In genomic region chr2:189633392-189633811, GRCh38 we compare ENCODE assay signal across 11 cellular contexts. TPM values are rescaled to one million over a fixed set of nuclear protein-coding genes. Genes with fewer than 3 reads are reported as not detected.
DNase-seq lines count a peak whose midpoint lies in the region; ATAC-seq, FAIRE-seq and TF ChIP-seq lines count a peak whose summit lies in the region.
"Had no signal": no experiment of that assay in that cellular context is flagged by ENCODE, and none has a peak within 500 bp of the region (broad histone marks: within the 10 kb centered on the region; RNA-seq: fewer than 3 reads in every experiment).

No MANE protein-coding gene starts in this region.

- H3K4me1 ChIP-seq in kidney (ENCODE audit: control insufficient read depth in 1 of 2, insufficient read depth in 1 of 2, low read depth in 1 of 2, low read length in 2 of 2), result no peaks in the 10 kb centered on the region

- H3K27me3 Mint-ChIP-seq in activated T-helper 17 cell treated with anti-CD3 and anti-CD28 coated beads, Interleukin-2, amount 50 U/mL, for 72 hours, result no peaks in the 10 kb centered on the region

- H3K4me3 Mint-ChIP-seq in activated T-helper 17 cell treated with anti-CD3 and anti-CD28 coated beads, Interleukin-2, amount 50 U/mL, for 72 hours, result no peak overlapping the region
- H3K4me3 Mint-ChIP-seq: naive B cell had no signal

- H3K9ac ChIP-seq in kidney (ENCODE audit: low read length in 2 of 2), result no peak overlapping the region

- H3K4me1 Mint-ChIP-seq in activated T-helper 17 cell treated with anti-CD3 and anti-CD28 coated beads, Interleukin-2, amount 50 U/mL, for 72 hours, result no peaks in the 10 kb centered on the region
- H3K4me1 Mint-ChIP-seq: naive B cell had no signal

- TF ChIP-seq CTCF in GM13977 (IDR thresholded peaks at IDR 0.05; ENCODE audit: extremely low read depth, insufficient read depth, missing control alignments) (peak; percentile 24), kidney (IDR thresholded peaks at IDR 0.05; ENCODE audit: borderline replicate concordance, extremely low read depth, insufficient read depth) (peak; percentile 22)

- no peak overlapping the region for H3K4me3 ChIP-seq in kidney (ENCODE audit: low read length in 2 of 2)

- no peak overlapping the region for H3K27ac Mint-ChIP-seq in activated T-helper 17 cell treated with anti-CD3 and anti-CD28 coated beads, Interleukin-2, amount 50 U/mL, for 72 hours

- H3K36me3 ChIP-seq in kidney (ENCODE audit: control insufficient read depth in 1 of 2, insufficient read depth in 2 of 2, low read length in 2 of 2), result no peaks in the 10 kb centered on the region

- no peaks in the 10 kb centered on the region for H3K9me3 ChIP-seq in kidney (ENCODE audit: control insufficient read depth in 1 of 2, low read length in 2 of 2)

- ATAC-seq in activated T-helper 17 cell treated with anti-CD3 and anti-CD28 coated beads, Interleukin-2, amount 50 U/mL, for 72 hours (replicated peaks), result peak; percentile 35
- ATAC-seq in GM18502 (IDR thresholded peaks at IDR 0.05; ENCODE audit: poor library complexity, unreplicated experiment), result no peak

- no peaks in the 10 kb centered on the region for H3K36me3 Mint-ChIP-seq in activated T-helper 17 cell treated with anti-CD3 and anti-CD28 coated beads, Interleukin-2, amount 50 U/mL, for 72 hours (ENCODE audit: low read depth)
- H3K36me3 Mint-ChIP-seq: naive B cell had no signal

- DNase-seq in AML-193 (lab: John Stamatoyannopoulos, UW) (peak; percentile 4 to 25), GM13977 (ENCODE audit: low spot score) (no peak), kidney (peak; percentile 38), LoVo (ENCODE audit: low spot score) (no peak), SW480 (ENCODE audit: low spot score) (no peak), COR-L47 (lab: John Stamatoyannopoulos, UW) (no peak)
- DNase-seq: effector memory CD4-positive, alpha-beta T cell; naive B cell; NCI-H2227 treated with DMSO at 0.1 percent for 48 hours had no signal

- in situ Hi-C loops in GM13977 (cut with MboI; ENCODE audit: low pct_unique_long_range_greater_than_20kb, low sequenced_read_pairs, unreplicated experiment), result no loop called here

- no peak for FAIRE-seq in kidney (lab: Jason Lieb, UNC)

- intact Hi-C loops in kidney (cut with DNase I), result no loop called here

- no peaks in the 10 kb centered on the region for H3K9me3 Mint-ChIP-seq in activated T-helper 17 cell treated with anti-CD3 and anti-CD28 coated beads, Interleukin-2, amount 50 U/mL, for 72 hours
- H3K9me3 Mint-ChIP-seq: naive B cell had no signal

- no peak overlapping the region for H3K27ac ChIP-seq in kidney (ENCODE audit: low read depth in 2 of 2, low read length in 2 of 2)

RNA-seq across cellular contexts. Expression of gene ASNSD1, which starts 27.9 kb away (rescaled TPM):
- total RNA-seq in activated T-helper 17 cell treated with anti-CD3 and anti-CD28 coated beads, Interleukin-2, amount 50 U/mL, for 72 hours, result 10 to 100 TPM; 48.4 to 76.7 TPM
- total RNA-seq in kidney, result 28.6 TPM
- 36.5 TPM for polyA plus RNA-seq in kidney (ENCODE audit: insufficient read depth, low read depth, low replicate concordance)

RNA-seq across cellular contexts. Expression of gene ANKAR, which starts 41.1 kb away (rescaled TPM):
- 1 to 10 TPM; 4.2 to 4.4 TPM for total RNA-seq in activated T-helper 17 cell treated with anti-CD3 and anti-CD28 coated beads, Interleukin-2, amount 50 U/mL, for 72 hours
- 12.4 TPM for total RNA-seq in kidney
- 3.4 TPM for polyA plus RNA-seq in kidney (ENCODE audit: insufficient read depth, low read depth, low replicate concordance)

RNA-seq across cellular contexts. Expression of gene SLC40A1, which starts 52.8 kb away (rescaled TPM):
- 1 to 10 TPM; 1.1 to 4.1 TPM for total RNA-seq in activated T-helper 17 cell treated with anti-CD3 and anti-CD28 coated beads, Interleukin-2, amount 50 U/mL, for 72 hours
- 78.4 TPM for total RNA-seq in kidney
- 45.8 TPM for polyA plus RNA-seq in kidney (ENCODE audit: insufficient read depth, low read depth, low replicate concordance)

Comparison
In these comparisons a context has a peak if more than half of its experiments do, and no peak if none do; other contexts are left out.
1. DNase-seq: peak in AML-193 (2 of 2) and kidney (single experiment); none in GM13977 (single experiment), LoVo (single experiment), SW480 (single experiment) and COR-L47 (single experiment).
2. RNA of gene SLC40A1, which starts 52.8 kb away (total RNA-seq): 78.4 TPM in kidney (single experiment); 1.1 to 4.1 TPM in activated T-helper 17 cell treated with anti-CD3 and anti-CD28 coated beads, Interleukin-2, amount 50 U/mL, for 72 hours; every median in the first group is over 10 times any median in the second.